ENCODE assay signal across 15 cellular contexts in genomic region chr12:119505001-119505400, GRCh38.
"Had no signal": no experiment of that assay in that cellular context is flagged by ENCODE, and none has a peak within 500 bp of the region (broad histone marks: within the 10 kb centered on the region; RNA-seq: fewer than 3 reads in every experiment).

No MANE protein-coding gene starts in this region.

- H3K36me3 Mint-ChIP-seq: activated naive CD4-positive, alpha-beta T cell treated with anti-CD3 and anti-CD28 coated beads, Interleukin-2, amount 50 U/mL, for 24 hours; mesothelial cell of epicardium; neural progenitor cell had no signal

- H3K27ac ChIP-seq: dorsolateral prefrontal cortex, esophagus squamous epithelium, foreskin keratinocyte, heart left ventricle, neural progenitor cell, parathyroid adenoma, skin epidermis, tibial nerve had no signal

- H3K9me3 ChIP-seq: esophagus squamous epithelium, heart left ventricle, tibial nerve had no signal

- H3K36me3 ChIP-seq: esophagus squamous epithelium, heart left ventricle, neural progenitor cell, tibial nerve had no signal

- H3K9ac ChIP-seq: neural progenitor cell, parathyroid adenoma had no signal

- H3K4me1 ChIP-seq: esophagus squamous epithelium, foreskin keratinocyte, heart left ventricle, neural progenitor cell, parathyroid adenoma, tibial nerve had no signal

- H3K27me3 ChIP-seq: foreskin keratinocyte, neural progenitor cell, tibial nerve had no signal

- ATAC-seq: activated CD4-positive, CD25-positive, alpha-beta regulatory T cell treated with anti-CD3 and anti-CD28 coated beads, Interleukin-2, amount 50 U/mL, for 24 hours; foreskin keratinocyte; heart left ventricle had no signal

- H3K79me2 ChIP-seq: parathyroid adenoma had no signal

- H3K4me1 Mint-ChIP-seq: activated naive CD4-positive, alpha-beta T cell treated with anti-CD3 and anti-CD28 coated beads, Interleukin-2, amount 50 U/mL, for 24 hours; mesothelial cell of epicardium had no signal

- DNase-seq: amniotic stem cell, cerebellar nuclear complex, dorsolateral prefrontal cortex, esophagus squamous epithelium, foreskin keratinocyte, heart left ventricle, retina had no signal

- H3K9me3 Mint-ChIP-seq: activated naive CD4-positive, alpha-beta T cell treated with anti-CD3 and anti-CD28 coated beads, Interleukin-2, amount 50 U/mL, for 24 hours; activated T-helper 2 cell treated with anti-CD3 and anti-CD28 coated beads, Interferon-gamma antibody, Interleukin-2, Interleukin-4, amounts not matched to agents 10 μg/mL and 5 μg/mL and 100 μg/mL, durations not matched to agents 14 hours and 24 hours and 36 hours; mesothelial cell of epicardium; neural progenitor cell had no signal

- H3K27ac Mint-ChIP-seq: activated naive CD4-positive, alpha-beta T cell treated with anti-CD3 and anti-CD28 coated beads, Interleukin-2, amount 50 U/mL, for 24 hours; activated T-helper 2 cell treated with anti-CD3 and anti-CD28 coated beads, Interferon-gamma antibody, Interleukin-2, Interleukin-4, amounts not matched to agents 10 μg/mL and 5 μg/mL and 100 μg/mL, durations not matched to agents 14 hours and 24 hours and 36 hours; mesothelial cell of epicardium; neural progenitor cell had no signal

- H3K4me3 Mint-ChIP-seq: activated naive CD4-positive, alpha-beta T cell treated with anti-CD3 and anti-CD28 coated beads, Interleukin-2, amount 50 U/mL, for 24 hours; mesothelial cell of epicardium; neural progenitor cell had no signal

- H3K4me3 ChIP-seq: dorsolateral prefrontal cortex, esophagus squamous epithelium, heart left ventricle, neural progenitor cell, skin epidermis, tibial nerve had no signal

- H2AFZ ChIP-seq: neural progenitor cell, parathyroid adenoma had no signal

- H3K4me2 ChIP-seq: neural progenitor cell had no signal
